Comparison of ENCODE assay signal across 27 cellular contexts in the genomic region with DNA sequence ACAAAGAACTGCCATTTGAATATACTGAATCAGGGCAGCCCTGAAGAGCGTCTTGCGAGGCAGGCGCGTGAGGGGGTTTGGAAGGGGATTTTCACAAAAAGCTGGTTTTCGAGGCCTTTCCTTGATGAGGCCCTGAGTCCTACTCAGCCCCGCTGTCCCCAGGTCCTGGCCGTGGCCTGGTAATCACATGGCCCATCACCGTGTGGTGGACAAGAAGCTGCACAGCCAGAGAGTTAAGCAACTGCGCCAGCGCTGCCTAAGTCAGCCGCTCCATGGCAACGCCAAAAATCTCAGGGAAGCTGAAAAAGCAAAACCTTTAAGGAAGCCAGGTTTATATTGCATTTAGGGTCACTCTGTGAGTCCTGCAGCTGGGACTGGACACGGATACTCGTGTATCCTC.
"Had no signal": no experiment of that assay in that cellular context is flagged by ENCODE, and none has a peak within 500 bp of the region (broad histone marks: within the 10 kb centered on the region; RNA-seq: fewer than 3 reads in every experiment).

No MANE protein-coding gene starts in this region.

- ATAC-seq: naive thymus-derived CD8-positive, alpha-beta T cell; natural killer cell treated with Interleukin-12 subunit alpha and Interleukin-12 subunit beta and Interleukin-15 and Interleukin-18, amount 100 ng/mL, for 72 hours; pancreas; psoas muscle; right cardiac atrium; right lobe of liver; stimulated activated effector memory CD8-positive, alpha-beta T cell treated with anti-CD3 and anti-CD28 coated beads, Interleukin-12 subunit alpha, Interleukin-12 subunit beta, amount 100 ng/mL, for 72 hours; stimulated activated naive B cell treated with anti-CD40 and anti-IgM and Interleukin-4, amounts not matched to agents 10 μg/mL and 1 μg/mL and 100 μg/mL, for 72 hours; upper lobe of right lung had no signal

- H3K4me3 ChIP-seq: pancreas, psoas muscle, right lobe of liver, sigmoid colon, stomach, thoracic aorta, thyroid gland, tibial nerve, upper lobe of right lung, uterus had no signal

- H3K4me1 Mint-ChIP-seq: stimulated activated effector memory CD8-positive, alpha-beta T cell treated with anti-CD3 and anti-CD28 coated beads, Interleukin-12 subunit alpha, Interleukin-12 subunit beta, amount 100 ng/mL, for 72 hours; stimulated activated naive B cell treated with anti-CD40 and anti-IgM and Interleukin-4, amounts not matched to agents 10 μg/mL and 1 μg/mL and 100 μg/mL, for 72 hours had no signal

- H3K36me3 ChIP-seq: neutrophil, pancreas, right lobe of liver, sigmoid colon, stomach, thoracic aorta, thyroid gland, tibial nerve, upper lobe of right lung, uterus had no signal

- H3K36me3 Mint-ChIP-seq: naive thymus-derived CD8-positive, alpha-beta T cell; natural killer cell treated with Interleukin-12 subunit alpha and Interleukin-12 subunit beta and Interleukin-15 and Interleukin-18, amount 100 ng/mL, for 72 hours; stimulated activated effector memory CD8-positive, alpha-beta T cell treated with anti-CD3 and anti-CD28 coated beads, Interleukin-12 subunit alpha, Interleukin-12 subunit beta, amount 100 ng/mL, for 72 hours; stimulated activated naive B cell treated with anti-CD40 and anti-IgM and Interleukin-4, amounts not matched to agents 10 μg/mL and 1 μg/mL and 100 μg/mL, for 72 hours; type B pancreatic cell had no signal

- H3K27ac Mint-ChIP-seq: natural killer cell treated with Interleukin-12 subunit alpha and Interleukin-12 subunit beta and Interleukin-15 and Interleukin-18, amount 100 ng/mL, for 72 hours; nephron progenitor cell; progenitor cell of endocrine pancreas; stimulated activated effector memory CD8-positive, alpha-beta T cell treated with anti-CD3 and anti-CD28 coated beads, Interleukin-12 subunit alpha, Interleukin-12 subunit beta, amount 100 ng/mL, for 72 hours; stimulated activated naive B cell treated with anti-CD40 and anti-IgM and Interleukin-4, amounts not matched to agents 10 μg/mL and 1 μg/mL and 100 μg/mL, for 72 hours; stimulated activated naive CD8-positive, alpha-beta T cell treated with anti-CD3 and anti-CD28 coated beads, Interleukin-15, Interleukin-2, amounts not matched to agents 100 ng/mL and 50 ng/mL, for 24 hours; type B pancreatic cell had no signal

- H3K9me3 ChIP-seq: neutrophil, pancreas, psoas muscle, right lobe of liver, sigmoid colon, stomach, thoracic aorta, thyroid gland, tibial nerve, upper lobe of right lung, uterus had no signal

- H3K27ac ChIP-seq: neutrophil, pancreas, psoas muscle, right lobe of liver, sigmoid colon, stomach, thoracic aorta, thyroid gland, tibial nerve, upper lobe of right lung, uterus had no signal

- H3K27me3 ChIP-seq: neutrophil, pancreas, right lobe of liver, sigmoid colon, stomach, thyroid gland, tibial nerve, upper lobe of right lung, uterus had no signal

- FAIRE-seq: pancreas, small intestine had no signal

- H3K4me1 ChIP-seq: pancreas, right lobe of liver, sigmoid colon, stomach, thyroid gland, tibial nerve, upper lobe of right lung, uterus had no signal

- H3K27me3 Mint-ChIP-seq: naive thymus-derived CD8-positive, alpha-beta T cell; stimulated activated naive CD8-positive, alpha-beta T cell treated with anti-CD3 and anti-CD28 coated beads, Interleukin-15, Interleukin-2, amounts not matched to agents 100 ng/mL and 50 ng/mL, for 24 hours; type B pancreatic cell had no signal

- H3K4me3 Mint-ChIP-seq: naive thymus-derived CD8-positive, alpha-beta T cell; natural killer cell treated with Interleukin-12 subunit alpha and Interleukin-12 subunit beta and Interleukin-15 and Interleukin-18, amount 100 ng/mL, for 72 hours; nephron progenitor cell; neural crest cell; stimulated activated effector memory CD8-positive, alpha-beta T cell treated with anti-CD3 and anti-CD28 coated beads, Interleukin-12 subunit alpha, Interleukin-12 subunit beta, amount 100 ng/mL, for 72 hours; stimulated activated naive B cell treated with anti-CD40 and anti-IgM and Interleukin-4, amounts not matched to agents 10 μg/mL and 1 μg/mL and 100 μg/mL, for 72 hours; stimulated activated naive CD8-positive, alpha-beta T cell treated with anti-CD3 and anti-CD28 coated beads, Interleukin-15, Interleukin-2, amounts not matched to agents 100 ng/mL and 50 ng/mL, for 24 hours; type B pancreatic cell had no signal

- H3K9me3 Mint-ChIP-seq: naive thymus-derived CD8-positive, alpha-beta T cell; natural killer cell treated with Interleukin-12 subunit alpha and Interleukin-12 subunit beta and Interleukin-15 and Interleukin-18, amount 100 ng/mL, for 72 hours; nephron progenitor cell; stimulated activated naive CD8-positive, alpha-beta T cell treated with anti-CD3 and anti-CD28 coated beads, Interleukin-15, Interleukin-2, amounts not matched to agents 100 ng/mL and 50 ng/mL, for 24 hours had no signal

- DNase-seq: naive thymus-derived CD8-positive, alpha-beta T cell; nephron progenitor cell; pancreas; psoas muscle; right cardiac atrium; right lobe of liver; sigmoid colon; small intestine; stimulated activated CD4-positive, alpha-beta T cell treated with anti-CD3 and anti-CD28 coated beads, Interleukin-15, amount 100 ng/mL, for 24 hours; stimulated activated CD4-positive, alpha-beta T cell treated with anti-CD3 and anti-CD28 coated beads, Interleukin-2, amount 100 ng/mL, for 24 hours; stimulated activated CD4-positive, alpha-beta T cell treated with anti-CD3 and anti-CD28 coated beads, Interleukin-2, amount 100 ng/mL, for 48 hours; stimulated activated CD4-positive, alpha-beta T cell treated with anti-CD3 and anti-CD28 coated beads, Interleukin-4, amount 100 ng/mL, for 24 hours; stimulated activated naive B cell treated with anti-CD40 and anti-IgM and Interleukin-4, amounts not matched to agents 10 μg/mL and 1 μg/mL and 100 μg/mL, for 72 hours; stimulated activated naive CD4-positive, alpha-beta T cell treated with Interleukin-2 at 50 U/mL for 16 hours; stomach; thyroid gland; upper lobe of right lung; uterus had no signal
